Comparison of ENCODE assay signal across 8 cellular contexts in genomic region chr15:23564798-23565394, GRCh38. TPM values are rescaled to one million over a fixed set of nuclear protein-coding genes. Genes with fewer than 3 reads are reported as not detected.
A peak's percentile ranks its signal among the peaks of the same experiment; 100 is the strongest.
DNase-seq lines count a peak whose midpoint lies in the region; ATAC-seq and TF ChIP-seq lines count a peak whose summit lies in the region.

No MANE protein-coding gene starts in this region.

- H3K27me3 Mint-ChIP-seq in CD4-positive, CD25-positive, alpha-beta regulatory T cell, result peaks cover 12% of the 10 kb centered on the region
- H3K27me3 Mint-ChIP-seq in activated CD4-positive, alpha-beta memory T cell treated with anti-CD3 and anti-CD28 coated beads, Interleukin-2, amount 10 ng/mL, durations not matched to agents 7 days and 5 days, result peaks cover 4% of the 10 kb centered on the region

- 0 out of 2 replicates have a peak overlapping the region, but pooled peaks have one; percentile 32 for H3K9ac ChIP-seq in Karpas-422 (ENCODE audit: low read length)

- peak overlapping the region; percentile 15 for H3K4me3 ChIP-seq in CD4-positive, CD25-positive, alpha-beta regulatory T cell (ENCODE audit: low read depth, low read length)
- H3K4me3 ChIP-seq in Karpas-422 (ENCODE audit: low read length) (peak overlapping the region; percentile 89), mononuclear cell (ENCODE audit: low read length) (peak overlapping the region; percentile 45)

- TF ChIP-seq CTCF in GM10248 (IDR thresholded peaks at IDR 0.05; ENCODE audit: control extremely low read depth, extremely low read depth, low read depth, missing control alignments), result no peak

- no peaks in the 10 kb centered on the region for H3K9me3 ChIP-seq in CD4-positive, CD25-positive, alpha-beta regulatory T cell (ENCODE audit: control insufficient read depth in 2 of 2, low read length in 2 of 2)
- H3K9me3 ChIP-seq in Karpas-422 (ENCODE audit: low read length), result peaks cover 2% of the 10 kb centered on the region; the same call in 1 of the 2 replicates
- no peaks in the 10 kb centered on the region for H3K9me3 ChIP-seq in mononuclear cell (ENCODE audit: low read depth, low read length)

- peaks cover 6% of the 10 kb centered on the region; the same call in 1 of the 2 replicates for H4K20me1 ChIP-seq in Karpas-422 (ENCODE audit: insufficient read depth, low read depth, low read length)

- H2AFZ ChIP-seq in Karpas-422 (ENCODE audit: low read length), result peak overlapping the region; percentile 76

- no peaks in the 10 kb centered on the region for H3K27me3 ChIP-seq in CD4-positive, CD25-positive, alpha-beta regulatory T cell (ENCODE audit: control insufficient read depth, insufficient read depth, low read length)
- no peaks in the 10 kb centered on the region for H3K27me3 ChIP-seq in Karpas-422 (ENCODE audit: low read length)
- peaks cover 11% of the 10 kb centered on the region for H3K27me3 ChIP-seq in mononuclear cell (ENCODE audit: insufficient read depth, low read length)

- no peak for ATAC-seq in CD4-positive, CD25-positive, alpha-beta regulatory T cell (ENCODE audit: low read depth in 2 of 2)
- ATAC-seq in HG03342 (IDR thresholded peaks at IDR 0.05; ENCODE audit: unreplicated experiment), result no peak
- no peak for ATAC-seq in HG03442 (IDR thresholded peaks at IDR 0.05; ENCODE audit: unreplicated experiment)

- H3K4me1 Mint-ChIP-seq in CD4-positive, CD25-positive, alpha-beta regulatory T cell, result peaks cover 0 to 5% (median 0%) of the 10 kb centered on the region in 4 donors
- peaks cover 5% of the 10 kb centered on the region for H3K4me1 Mint-ChIP-seq in activated CD4-positive, alpha-beta memory T cell treated with anti-CD3 and anti-CD28 coated beads, Interleukin-2, amount 10 ng/mL, durations not matched to agents 7 days and 5 days

- CTCF ChIA-PET in activated CD4-positive, alpha-beta memory T cell treated with anti-CD3 and anti-CD28 coated beads, Interleukin-2, amount 10 ng/mL, durations not matched to agents 7 days and 5 days (lab: Charles Lee), result no interaction called here
- CTCF ChIA-PET in GM10248 (lab: Yijun Ruan, JAX), result no interaction called here

- H3K4me3 Mint-ChIP-seq in CD4-positive, CD25-positive, alpha-beta regulatory T cell, result peak overlapping the region; percentile 58 to 92 (median 86)
- H3K4me3 Mint-ChIP-seq in activated CD4-positive, alpha-beta memory T cell treated with anti-CD3 and anti-CD28 coated beads, Interleukin-2, amount 10 ng/mL, durations not matched to agents 7 days and 5 days, result peak overlapping the region; percentile 76

- H3K4me2 ChIP-seq in Karpas-422 (ENCODE audit: low read depth, low read length, poor library complexity, severe bottlenecking), result peak overlapping the region; percentile 57

- H3K9me2 ChIP-seq in Karpas-422 (replicated peaks; ENCODE audit: insufficient read depth, low read length), result no peaks in the 10 kb centered on the region

- no peaks in the 10 kb centered on the region for H3K4me1 ChIP-seq in CD4-positive, CD25-positive, alpha-beta regulatory T cell (ENCODE audit: control insufficient read depth, insufficient read depth, low read length, poor library complexity, severe bottlenecking)
- H3K4me1 ChIP-seq in Karpas-422 (ENCODE audit: low read length) (peaks cover 36% of the 10 kb centered on the region), mononuclear cell (ENCODE audit: insufficient read depth, low read length) (no peaks in the 10 kb centered on the region)

- H3K27ac ChIP-seq in CD4-positive, CD25-positive, alpha-beta regulatory T cell (ENCODE audit: insufficient read depth, low read length, poor library complexity, severe bottlenecking), result no peak overlapping the region
- H3K27ac ChIP-seq in Karpas-422 (ENCODE audit: low read length), result no peak overlapping the region

- no peaks in the 10 kb centered on the region for H3K36me3 ChIP-seq in CD4-positive, CD25-positive, alpha-beta regulatory T cell (ENCODE audit: control insufficient read depth, insufficient read depth, low read length)
- H3K36me3 ChIP-seq in Karpas-422 (ENCODE audit: insufficient read depth, low read length), result peaks cover 9% of the 10 kb centered on the region; the same call in 1 of the 2 replicates

- peaks cover 44% of the 10 kb centered on the region for H3K79me2 ChIP-seq in Karpas-422 (ENCODE audit: low read length)

- no peaks in the 10 kb centered on the region for H3K36me3 Mint-ChIP-seq in CD4-positive, CD25-positive, alpha-beta regulatory T cell
- no peaks in the 10 kb centered on the region for H3K36me3 Mint-ChIP-seq in activated CD4-positive, alpha-beta memory T cell treated with anti-CD3 and anti-CD28 coated beads, Interleukin-2, amount 10 ng/mL, durations not matched to agents 7 days and 5 days (ENCODE audit: low read depth)

- DNase-seq in CD4-positive, CD25-positive, alpha-beta regulatory T cell, result no peak
- DNase-seq in Karpas-422 (no peak), anterior cingulate cortex (lab: John Stamatoyannopoulos, UW) (no peak), GM10248 (ENCODE audit: extremely low spot score) (no peak)
- no peak for DNase-seq in activated CD4-positive, alpha-beta memory T cell treated with anti-CD3 and anti-CD28 coated beads, Interleukin-2, amount 10 ng/mL, durations not matched to agents 7 days and 5 days

- POLR2A ChIA-PET in activated CD4-positive, alpha-beta memory T cell treated with anti-CD3 and anti-CD28 coated beads, Interleukin-2, amount 10 ng/mL, durations not matched to agents 7 days and 5 days (lab: Charles Lee), result no interaction called here
- POLR2A ChIA-PET in GM10248 (lab: Yijun Ruan, JAX), result no interaction called here

- H3K9me3 Mint-ChIP-seq in CD4-positive, CD25-positive, alpha-beta regulatory T cell, result peaks cover 0 to 3% (median 1%) of the 10 kb centered on the region in 7 donors
- H3K9me3 Mint-ChIP-seq in activated CD4-positive, alpha-beta memory T cell treated with anti-CD3 and anti-CD28 coated beads, Interleukin-2, amount 10 ng/mL, durations not matched to agents 7 days and 5 days, result peaks cover 5% of the 10 kb centered on the region

- H3K27ac Mint-ChIP-seq in CD4-positive, CD25-positive, alpha-beta regulatory T cell, result no peak overlapping the region
- peak overlapping the region; percentile 89 for H3K27ac Mint-ChIP-seq in activated CD4-positive, alpha-beta memory T cell treated with anti-CD3 and anti-CD28 coated beads, Interleukin-2, amount 10 ng/mL, durations not matched to agents 7 days and 5 days

RNA-seq across cellular contexts. Expression of gene MKRN3, which starts 0.6 kb away (rescaled TPM):
- 2.8 TPM for total RNA-seq in CD4-positive, CD25-positive, alpha-beta regulatory T cell
- polyA plus RNA-seq in CD4-positive, CD25-positive, alpha-beta regulatory T cell, result 1 to 10 TPM; 2.2 to 3.2 (median 2.4) TPM
- total RNA-seq in Karpas-422 (2014; rRNA removed; shearing (Covaris generic); ENCODE audit: low replicate concordance), result 10.5 and 17.2 TPM in 2 replicates
- 1 to 10 TPM; 4.4 to 5.0 TPM for total RNA-seq in activated CD4-positive, alpha-beta memory T cell treated with anti-CD3 and anti-CD28 coated beads, Interleukin-2, amount 10 ng/mL, durations not matched to agents 7 days and 5 days
- 1.6 TPM for total RNA-seq in mononuclear cell

Comparison
In these comparisons a context has a peak if more than half of its experiments do, and no peak if none do; other contexts are left out.
1. H3K4me3 ChIP-seq: peak in every context shown above with its lines; median percentile 89 in Karpas-422; 45 in mononuclear cell; 15 in CD4-positive, CD25-positive, alpha-beta regulatory T cell.